In genomic region chr20:2168946-2169345, GRCh38 we compare ENCODE assay signal across 20 cellular contexts.
DNase-seq lines count a peak whose midpoint lies in the region; ATAC-seq, FAIRE-seq and TF ChIP-seq lines count a peak whose summit lies in the region.
"Had no signal": no experiment of that assay in that cellular context is flagged by ENCODE, and none has a peak within 500 bp of the region (broad histone marks: within the 10 kb centered on the region; RNA-seq: fewer than 3 reads in every experiment).

No MANE protein-coding gene starts in this region.

- H3K4me3 Mint-ChIP-seq in H9, result no peak overlapping the region
- H3K4me3 Mint-ChIP-seq: CD4-positive, alpha-beta memory T cell; HFFc6 had no signal

- no peak overlapping the region for H2BK12ac ChIP-seq in H9 (ENCODE audit: insufficient read length, low read depth, low read length)

- H2BK20ac ChIP-seq in H9 (ENCODE audit: low read depth, low read length, poor library complexity, severe bottlenecking), result no peak overlapping the region

- H3K79me2 ChIP-seq in H9 (ENCODE audit: insufficient read depth, low read length), result no peaks in the 10 kb centered on the region

- no peak overlapping the region for H3K4me3 ChIP-seq in H7 (ENCODE audit: insufficient read depth, low read depth, low read length)
- H3K4me3 ChIP-seq in heart right ventricle, result no peak overlapping the region
- H3K4me3 ChIP-seq: HAP-1 had no signal

- no peaks in the 10 kb centered on the region for H3K23me2 ChIP-seq in H9 (ENCODE audit: insufficient read length, low read depth, low read length, poor library complexity, severe bottlenecking)

- H3K9me3 ChIP-seq in H9 (ENCODE audit: control insufficient read depth, low read depth, low read length) (no peaks in the 10 kb centered on the region), heart right ventricle (no peaks in the 10 kb centered on the region)
- H3K9me3 ChIP-seq: HAP-1 had no signal

- H4K91ac ChIP-seq in H9 (ENCODE audit: insufficient read length, low read depth, low read length), result no peak overlapping the region

- H2AFZ ChIP-seq in H9 (ENCODE audit: low read length), result no peak overlapping the region

- intact Hi-C loops in sciatic nerve (cut with DNase I), result no loop called here
- intact Hi-C loops in heart right ventricle (cut with DNase I), result loop anchor here in 2 of 10 donors (5.0 to 10.0 kb wide), 2 partner anchors 74 to 82 kb away; no protein-coding TSS in a partner anchor

- no peak overlapping the region for H2BK5ac ChIP-seq in H9 (ENCODE audit: insufficient read length, low read length)

- no peak overlapping the region for H4K5ac ChIP-seq in H9 (ENCODE audit: insufficient read length, low read depth, low read length)

- H3K4me1 Mint-ChIP-seq in H9, result peaks cover 3 to 7% of the 10 kb centered on the region in 2 experiments

- H3K79me1 ChIP-seq in H9 (ENCODE audit: insufficient read depth, low read depth, low read length, poor library complexity, severe bottlenecking), result no peaks in the 10 kb centered on the region

- no peaks in the 10 kb centered on the region for H3K9me3 Mint-ChIP-seq in H9
- H3K9me3 Mint-ChIP-seq: CD4-positive, alpha-beta memory T cell; HFFc6 had no signal

- H4K8ac ChIP-seq in H9 (replicated peaks; ENCODE audit: insufficient read length, low read depth, low read length), result no peak overlapping the region

- H3K4me1 ChIP-seq in H9 (ENCODE audit: insufficient read depth, low read length), result no peaks in the 10 kb centered on the region
- peaks cover 0 to 6% (median 0%) of the 10 kb centered on the region in 9 donors for H3K4me1 ChIP-seq in heart right ventricle
- H3K4me1 ChIP-seq: HAP-1 had no signal

- H3K27me3 Mint-ChIP-seq in H9 (ENCODE audit: low read depth), result peaks cover 19% of the 10 kb centered on the region

- no CpG with 5 or more reads among the region's 12 CpGs for WGBS in H9 (ENCODE audit: extremely low coverage, insufficient read length, low lambda C conversion rate)
- WGBS in heart right ventricle, 2 donors, result 71 to 72% methylated on average over 12 of the region's 12 CpGs

- no peak for TF ChIP-seq CTCF in H9 (conservative IDR thresholded peaks at IDR 0.05)
- no peak for TF ChIP-seq CTCF in heart right ventricle (IDR thresholded peaks at IDR 0.05)

- FAIRE-seq in H54 (lab: Jason Lieb, UNC), result no peak
- FAIRE-seq: GM12891, GM18507 had no signal

- no peak overlapping the region for H2BK120ac ChIP-seq in H9 (ENCODE audit: low read depth, low read length, poor library complexity, severe bottlenecking)

- H3K56ac ChIP-seq in H9 (ENCODE audit: insufficient read length, low read depth, low read length), result no peak overlapping the region

- H3K27me3 ChIP-seq in H7 (ENCODE audit: control insufficient read depth, insufficient read depth, low read length) (no peaks in the 10 kb centered on the region; the same call in 1 of the 2 replicates), H9 (ENCODE audit: insufficient read depth, low read length) (no peaks in the 10 kb centered on the region), heart right ventricle (peaks cover 0 to 5% (median 0%) of the 10 kb centered on the region in 7 donors)

- no peak overlapping the region for H3T11ph ChIP-seq in H9 (ENCODE audit: low read length)

- H3K23ac ChIP-seq in H9 (ENCODE audit: insufficient read length, low read depth, low read length), result no peak overlapping the region

- H3K36me3 Mint-ChIP-seq in H9 (ENCODE audit: insufficient read depth in 1 of 3, low read depth in 3 of 3), result no peaks in the 10 kb centered on the region
- H3K36me3 Mint-ChIP-seq: CD4-positive, alpha-beta memory T cell had no signal

- no peak overlapping the region for H2BK15ac ChIP-seq in H9 (ENCODE audit: low read depth, low read length)

- H3K36me3 ChIP-seq in H7 (replicated peaks; ENCODE audit: control insufficient read depth, insufficient read depth, low read length) (no peaks in the 10 kb centered on the region), heart right ventricle (no peaks in the 10 kb centered on the region)
- H3K36me3 ChIP-seq: HAP-1 had no signal

- no peaks in the 10 kb centered on the region for H4K20me1 ChIP-seq in H9 (ENCODE audit: control insufficient read depth, insufficient read depth, insufficient read length)

- TF ChIP-seq POLR2A in H54 (IDR thresholded peaks at IDR 0.05; ENCODE audit: low read depth, low read length), result no peak

- peak overlapping the region in 2 of 3 experiments; percentile 53 to 85; a peak in 2 of 7 replicates for H3K27ac Mint-ChIP-seq in H9
- H3K27ac Mint-ChIP-seq: CD4-positive, alpha-beta memory T cell; HFFc6 had no signal

- no peak overlapping the region for H3K4me2 ChIP-seq in H9 (ENCODE audit: insufficient read depth, insufficient read length, low read length)

- H3K18ac ChIP-seq in H9 (ENCODE audit: insufficient read length, low read depth, low read length), result no peak overlapping the region

- no peak overlapping the region for H3K14ac ChIP-seq in H9 (ENCODE audit: insufficient read depth, low read length)

- H3K27ac ChIP-seq in H9 (ENCODE audit: insufficient read length, low read depth, low read length) (no peak overlapping the region), heart right ventricle (no peak overlapping the region)

- DNase-seq in H7 (peak; percentile 40), H9 (no peak), mesenteric fat pad (ENCODE audit: low spot score) (peak; percentile 55), sciatic nerve (ENCODE audit: low spot score) (peak; percentile 21), NCI-H82 (lab: John Stamatoyannopoulos, UW) (no peak), H54 (ENCODE audit: insufficient read length, low spot score) (no peak), LoVo (ENCODE audit: low spot score) (no peak), heart right ventricle (no peak)
- DNase-seq: C1 segment of cervical spinal cord; Calu3; CD4-positive, alpha-beta memory T cell; COR-L47; DMS53; DMS79 treated with DMSO at 0.1 percent for 48 hours; GF-D8; GOT3; HFFc6 had no signal

- ATAC-seq in sciatic nerve, result no peak
- no peak for ATAC-seq in heart right ventricle

- no peak overlapping the region for H2AK5ac ChIP-seq in H9 (ENCODE audit: insufficient read length, low read length)

- H3K9ac ChIP-seq in H9 (ENCODE audit: extremely low read depth, insufficient read length, low read length), result no peak overlapping the region

- H3K4ac ChIP-seq in H9 (ENCODE audit: low read depth, low read length), result no peak overlapping the region

Comparison
In these comparisons a context has a peak if more than half of its experiments do, and no peak if none do; other contexts are left out.
1. DNase-seq: peak in H7 (single experiment), mesenteric fat pad (single experiment) and sciatic nerve (single experiment); none in H9 (single experiment), NCI-H82 (single experiment), H54 (single experiment), LoVo (single experiment) and heart right ventricle (0 of 2).